In the genomic region with DNA sequence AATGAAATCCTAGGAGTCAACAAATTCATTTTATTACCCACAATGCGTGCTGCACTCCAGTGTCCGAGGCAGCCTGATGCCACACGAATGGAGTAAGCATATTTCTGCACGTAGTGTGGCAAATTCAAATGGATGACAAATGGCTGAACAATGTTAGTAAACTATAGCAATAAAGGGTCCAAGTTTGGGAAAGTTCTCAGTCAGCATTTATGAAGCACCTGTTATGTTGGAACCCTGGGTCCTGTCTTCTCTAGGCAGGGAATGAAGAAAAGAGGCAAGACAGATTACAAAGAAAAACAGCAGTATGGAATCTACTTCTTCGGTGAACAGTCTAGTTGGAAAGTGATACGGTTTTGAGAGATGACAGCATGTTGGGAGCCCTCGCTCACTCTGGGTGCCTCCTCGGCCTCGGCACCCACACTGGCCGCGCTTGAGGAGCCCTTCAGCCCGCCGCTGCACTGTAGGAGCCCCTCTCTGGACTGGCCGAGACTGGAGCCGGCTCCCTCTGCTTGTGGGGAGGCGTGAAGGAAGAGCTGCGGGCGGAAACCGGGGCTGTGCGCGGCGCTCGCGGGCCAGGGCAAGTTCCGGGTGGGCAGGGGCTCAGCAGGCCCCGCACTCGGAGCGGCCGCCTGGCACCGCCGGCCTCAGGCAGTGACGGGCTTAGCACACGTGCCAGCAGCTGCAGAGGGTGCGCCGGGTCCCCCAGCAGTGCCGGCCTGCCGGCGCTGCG, we compare ENCODE assay signal across 17 cellular contexts. TPM values are rescaled to one million over a fixed set of nuclear protein-coding genes. Genes with fewer than 3 reads are reported as not detected.
DNase-seq lines count a peak whose midpoint lies in the region; ATAC-seq and TF ChIP-seq lines count a peak whose summit lies in the region.
"Had no signal": no experiment of that assay in that cellular context is flagged by ENCODE, and none has a peak within 500 bp of the region (broad histone marks: within the 10 kb centered on the region; RNA-seq: fewer than 3 reads in every experiment).

No MANE protein-coding gene starts in this region.

- H3K27ac Mint-ChIP-seq in activated naive CD8-positive, alpha-beta T cell treated with anti-CD3 and anti-CD28 coated beads, Interleukin-2, amount 50 U/mL, for 24 hours, result peak overlapping the region; percentile 46
- no peak overlapping the region for H3K27ac Mint-ChIP-seq in activated naive CD8-positive, alpha-beta T cell treated with anti-CD3 and anti-CD28 coated beads for 36 hours
- H3K27ac Mint-ChIP-seq: H9, HFFc6, IgD-negative memory B cell had no signal

- peak overlapping the region; percentile 19; the same call in 1 of the 2 replicates for H3K4me2 ChIP-seq in PC-3 (ENCODE audit: low read length)
- H3K4me2 ChIP-seq in mesenchymal stem cell (ENCODE audit: low read length, poor library complexity, severe bottlenecking), result no peak overlapping the region

- H3K79me2 ChIP-seq in PC-3 (ENCODE audit: low read length), result no peaks in the 10 kb centered on the region

- H3K4me1 ChIP-seq in PC-3 (ENCODE audit: insufficient read depth, low read length), result peaks cover 24% of the 10 kb centered on the region
- H3K4me1 ChIP-seq in mesenchymal stem cell (ENCODE audit: control insufficient read depth, insufficient read depth, low read depth, low read length), result no peaks in the 10 kb centered on the region

- no peak overlapping the region for H4K91ac ChIP-seq in mesenchymal stem cell (ENCODE audit: low read length)

- no peaks in the 10 kb centered on the region for H4K20me1 ChIP-seq in PC-3 (ENCODE audit: low read length)

- no peak overlapping the region for H3K14ac ChIP-seq in mesenchymal stem cell (ENCODE audit: low read length in 2 of 2)

- no peak overlapping the region for H2BK5ac ChIP-seq in mesenchymal stem cell (ENCODE audit: low read depth, low read length, poor library complexity, severe bottlenecking)

- H3K27ac ChIP-seq in PC-3 (ENCODE audit: low read length) (peak overlapping the region; percentile 52), mesenchymal stem cell (ENCODE audit: low read length, poor library complexity, severe bottlenecking) (no peak overlapping the region)
- H3K27ac ChIP-seq: SJSA1 had no signal

- H3K27me3 ChIP-seq in PC-3 (ENCODE audit: low read length), result no peaks in the 10 kb centered on the region
- no peaks in the 10 kb centered on the region for H3K27me3 ChIP-seq in mesenchymal stem cell (ENCODE audit: control insufficient read depth in 1 of 2, insufficient read depth in 1 of 2, low read length in 2 of 2)
- H3K27me3 ChIP-seq: SJSA1 had no signal

- DNase-seq in activated naive CD8-positive, alpha-beta T cell treated with anti-CD3 and anti-CD28 coated beads, Interleukin-2, amount 50 U/mL, for 24 hours, result no peak
- no peak for DNase-seq in activated naive CD8-positive, alpha-beta T cell treated with anti-CD3 and anti-CD28 coated beads for 36 hours
- no peak for DNase-seq in PC-3
- DNase-seq in mesenchymal stem cell, result no peak
- DNase-seq in H4 (ENCODE audit: low spot score), result no peak
- no peak for DNase-seq in NCI-H187 (lab: John Stamatoyannopoulos, UW)
- no peak for DNase-seq in activated T-cell treated with anti-CD3 and anti-CD28 coated beads, Interleukin-2, amount 50 U/mL, for 4 hours
- DNase-seq: DMS53, GDM1, H9, HFFc6, NCI-H1417, NCI-H1694 treated with DMSO at 0.1 percent for 48 hours, NCI-H526 had no signal

- no peaks in the 10 kb centered on the region for H3K9me2 ChIP-seq in PC-3 (replicated peaks; ENCODE audit: low read length)

- no peak overlapping the region for H3K18ac ChIP-seq in mesenchymal stem cell (ENCODE audit: low read depth in 1 of 2, low read length in 2 of 2)

- POLR2A ChIA-PET in PC-3 (lab: Charles Lee; ENCODE audit: unreplicated experiment), result no interaction called here

- peaks cover 51% of the 10 kb centered on the region for H3K4me1 Mint-ChIP-seq in activated naive CD8-positive, alpha-beta T cell treated with anti-CD3 and anti-CD28 coated beads, Interleukin-2, amount 50 U/mL, for 24 hours
- peaks cover 36% of the 10 kb centered on the region for H3K4me1 Mint-ChIP-seq in activated naive CD8-positive, alpha-beta T cell treated with anti-CD3 and anti-CD28 coated beads for 36 hours
- H3K4me1 Mint-ChIP-seq in activated T-cell treated with anti-CD3 and anti-CD28 coated beads, Interleukin-2, amount 50 U/mL, for 4 hours (ENCODE audit: low read depth), result peaks cover 35% of the 10 kb centered on the region

- peaks cover 2% of the 10 kb centered on the region for H3K27me3 Mint-ChIP-seq in activated naive CD8-positive, alpha-beta T cell treated with anti-CD3 and anti-CD28 coated beads, Interleukin-2, amount 50 U/mL, for 24 hours
- H3K27me3 Mint-ChIP-seq in activated naive CD8-positive, alpha-beta T cell treated with anti-CD3 and anti-CD28 coated beads for 36 hours, result no peaks in the 10 kb centered on the region
- no peaks in the 10 kb centered on the region for H3K27me3 Mint-ChIP-seq in activated T-cell treated with anti-CD3 and anti-CD28 coated beads, Interleukin-2, amount 50 U/mL, for 4 hours (ENCODE audit: low read depth)

- WGBS in mesenchymal stem cell, result 96% methylated on average over 38 of the region's 39 CpGs

- H3K36me3 Mint-ChIP-seq in activated naive CD8-positive, alpha-beta T cell treated with anti-CD3 and anti-CD28 coated beads, Interleukin-2, amount 50 U/mL, for 24 hours (ENCODE audit: low read depth), result peaks cover 2% of the 10 kb centered on the region
- H3K36me3 Mint-ChIP-seq in activated naive CD8-positive, alpha-beta T cell treated with anti-CD3 and anti-CD28 coated beads for 36 hours, result peaks cover 7% of the 10 kb centered on the region
- H3K36me3 Mint-ChIP-seq in activated T-cell treated with anti-CD3 and anti-CD28 coated beads, Interleukin-2, amount 50 U/mL, for 4 hours (ENCODE audit: insufficient read depth), result no peaks in the 10 kb centered on the region
- H3K36me3 Mint-ChIP-seq: IgD-negative memory B cell had no signal

- no peak overlapping the region for H3K4me3 ChIP-seq in PC-3 (ENCODE audit: low read length)
- no peak overlapping the region for H3K4me3 ChIP-seq in mesenchymal stem cell (ENCODE audit: insufficient read depth in 1 of 2, low read depth in 1 of 2, low read length in 2 of 2)
- H3K4me3 ChIP-seq: SJSA1 had no signal

- ATAC-seq in activated naive CD8-positive, alpha-beta T cell treated with anti-CD3 and anti-CD28 coated beads, Interleukin-2, amount 50 U/mL, for 24 hours, result no peak
- ATAC-seq in PC-3, result no peak
- ATAC-seq in activated T-cell treated with anti-CD3 and anti-CD28 coated beads, Interleukin-2, amount 50 U/mL, for 4 hours, result no peak
- ATAC-seq: Right ventricle myocardium inferior had no signal

- H3K9me3 ChIP-seq in PC-3 (ENCODE audit: low read length) (no peaks in the 10 kb centered on the region), mesenchymal stem cell (ENCODE audit: control insufficient read depth, low read length) (no peaks in the 10 kb centered on the region)
- H3K9me3 ChIP-seq: SJSA1 had no signal

- no peak overlapping the region for H3K4ac ChIP-seq in mesenchymal stem cell (ENCODE audit: low read depth in 1 of 2, low read length in 2 of 2)

- no peak overlapping the region for H2AK5ac ChIP-seq in mesenchymal stem cell (ENCODE audit: low read length, severe bottlenecking)

- intact Hi-C loops in PC-3 (cut with micrococcal nuclease), result loop anchor here (10.0 kb wide), 1 partner anchor 382 kb away; no protein-coding TSS in a partner anchor

- peaks cover 3% of the 10 kb centered on the region for H3K79me1 ChIP-seq in mesenchymal stem cell (replicated peaks; ENCODE audit: low read length, poor library complexity, severe bottlenecking)

- no peak overlapping the region for H2BK120ac ChIP-seq in mesenchymal stem cell (ENCODE audit: low read depth, low read length)

- H3K4me3 Mint-ChIP-seq in activated naive CD8-positive, alpha-beta T cell treated with anti-CD3 and anti-CD28 coated beads, Interleukin-2, amount 50 U/mL, for 24 hours, result no peak overlapping the region
- H3K4me3 Mint-ChIP-seq in activated naive CD8-positive, alpha-beta T cell treated with anti-CD3 and anti-CD28 coated beads for 36 hours, result no peak overlapping the region
- no peak overlapping the region for H3K4me3 Mint-ChIP-seq in activated T-cell treated with anti-CD3 and anti-CD28 coated beads, Interleukin-2, amount 50 U/mL, for 4 hours
- H3K4me3 Mint-ChIP-seq: H9, HFFc6, IgD-negative memory B cell had no signal

- H3K23ac ChIP-seq in mesenchymal stem cell (ENCODE audit: low read length in 2 of 2), result no peak overlapping the region

- no peak overlapping the region for H2AFZ ChIP-seq in PC-3 (ENCODE audit: low read length)
- no peak overlapping the region for H2AFZ ChIP-seq in mesenchymal stem cell (ENCODE audit: low read depth, low read length)

- H3K9me3 Mint-ChIP-seq in activated naive CD8-positive, alpha-beta T cell treated with anti-CD3 and anti-CD28 coated beads, Interleukin-2, amount 50 U/mL, for 24 hours, result peaks cover 13% of the 10 kb centered on the region
- H3K9me3 Mint-ChIP-seq in activated naive CD8-positive, alpha-beta T cell treated with anti-CD3 and anti-CD28 coated beads for 36 hours, result peaks cover 10% of the 10 kb centered on the region
- peaks cover 6% of the 10 kb centered on the region for H3K9me3 Mint-ChIP-seq in activated T-cell treated with anti-CD3 and anti-CD28 coated beads, Interleukin-2, amount 50 U/mL, for 4 hours
- H3K9me3 Mint-ChIP-seq: IgD-negative memory B cell had no signal

- no peak for TF ChIP-seq CTCF in PC-3 (conservative IDR thresholded peaks at IDR 0.05; ENCODE audit: low read depth, low read length)

- H3K36me3 ChIP-seq in PC-3 (ENCODE audit: low read depth, low read length) (no peaks in the 10 kb centered on the region), mesenchymal stem cell (ENCODE audit: control insufficient read depth in 1 of 2, insufficient read depth in 2 of 2, low read depth in 1 of 2, low read length in 2 of 2) (no peaks in the 10 kb centered on the region)

- H2BK15ac ChIP-seq in mesenchymal stem cell (ENCODE audit: low read depth, poor library complexity, severe bottlenecking), result peak overlapping the region; percentile 6

- CTCF ChIA-PET in PC-3 (lab: Charles Lee), result no interaction called here

- no peaks in the 10 kb centered on the region for H3F3A ChIP-seq in PC-3 (ENCODE audit: low read length, unreplicated experiment)

- H4K8ac ChIP-seq in mesenchymal stem cell (ENCODE audit: low read length), result no peak overlapping the region

- H2BK12ac ChIP-seq in mesenchymal stem cell (ENCODE audit: low read length in 2 of 2), result no peak overlapping the region

- H3K9ac ChIP-seq in PC-3 (ENCODE audit: low read length) (no peak overlapping the region), mesenchymal stem cell (ENCODE audit: low read length) (no peak overlapping the region)

- no TSS peak for BruUV-seq in PC-3 (replicated peaks; lab: Mats Ljungman, UMichigan)

RNA-seq across cellular contexts. Expression of gene RANBP9, which starts 4.8 kb away (rescaled TPM):
- total RNA-seq in activated naive CD8-positive, alpha-beta T cell treated with anti-CD3 and anti-CD28 coated beads for 36 hours, result 10 to 100 TPM; 54.9 to 56.5 TPM
- total RNA-seq in PC-3 (2014; rRNA removed), result 25.8 and 27.9 TPM in 2 replicates
- polyA plus RNA-seq in mesenchymal stem cell (2013, experiment 1 of 2), result 26.2 TPM
- polyA plus RNA-seq in mesenchymal stem cell (2013, experiment 2 of 2), result 27.2 TPM
- 15.7 and 18.7 TPM in 2 replicates for total RNA-seq in H4 (2014; rRNA removed; shearing (Covaris generic))
- total RNA-seq in activated T-cell treated with anti-CD3 and anti-CD28 coated beads, Interleukin-2, amount 50 U/mL, for 4 hours, result 10 to 100 TPM; 49.2 to 61.3 (median 51.9) TPM
